Comparison of ENCODE assay signal across 27 cellular contexts in the genomic region with DNA sequence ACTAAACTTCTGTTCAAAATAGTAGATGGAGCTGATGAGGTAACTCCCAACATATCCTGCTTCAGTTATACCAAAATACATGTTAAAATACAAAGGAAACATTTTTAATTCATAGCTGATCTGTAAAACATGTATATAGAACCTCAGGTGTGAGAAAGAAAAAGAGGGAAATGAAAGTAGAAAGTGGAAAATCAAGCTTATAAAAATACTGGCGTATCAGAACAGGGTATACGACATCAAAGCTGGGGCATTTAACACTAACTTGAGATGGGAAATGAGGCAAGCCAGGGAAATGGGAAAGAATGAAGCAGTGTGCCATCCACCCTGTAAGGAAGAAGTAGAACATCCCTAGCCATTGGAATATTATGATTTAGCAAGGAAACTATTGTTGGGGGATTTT.
DNase-seq lines count a peak whose midpoint lies in the region; ATAC-seq, FAIRE-seq and TF ChIP-seq lines count a peak whose summit lies in the region.
"Had no signal": no experiment of that assay in that cellular context is flagged by ENCODE, and none has a peak within 500 bp of the region (broad histone marks: within the 10 kb centered on the region; RNA-seq: fewer than 3 reads in every experiment).

No MANE protein-coding gene starts in this region.

- H3K4me2 ChIP-seq in SU-DHL-6 (ENCODE audit: low read depth, low read length, poor library complexity, severe bottlenecking): peak overlapping the region; percentile 93

- no peak for TF ChIP-seq CTCF in SU-DHL-6 (IDR thresholded peaks at IDR 0.05; ENCODE audit: insufficient read depth, low read length, poor library complexity, severe bottlenecking)
- no peak for TF ChIP-seq CTCF in pancreas (IDR thresholded peaks at IDR 0.05)
- no peak for TF ChIP-seq CTCF in esophagus muscularis mucosa (IDR thresholded peaks at IDR 0.05)

- peak overlapping the region; percentile 100 for H3K27ac ChIP-seq in SU-DHL-6 (ENCODE audit: low read depth, low read length)
- H3K27ac ChIP-seq in pancreas: no peak overlapping the region
- H3K27ac ChIP-seq in esophagus muscularis mucosa (replicated peaks in 1 of 4): no peak overlapping the region
- H3K27ac ChIP-seq: BLaER1 treated with 17β-estradiol and CSF1 and Interleukin-3, amounts not matched to agents 10 nM and 100 nM had no signal

- FAIRE-seq in GM12891 (lab: Jason Lieb, UNC) (peak; percentile 5), GM19239 (lab: Jason Lieb, UNC) (peak; percentile 73), pancreas (lab: Jason Lieb, UNC) (peak; percentile 13)
- FAIRE-seq: GM18507, H1, K562 had no signal

- H3K4me3 ChIP-seq in SU-DHL-6 (ENCODE audit: insufficient read depth, low read length, poor library complexity, severe bottlenecking): no peak overlapping the region
- no peak overlapping the region for H3K4me3 ChIP-seq in pancreas
- no peak overlapping the region for H3K4me3 ChIP-seq in esophagus muscularis mucosa
- H3K4me3 ChIP-seq: BLaER1 treated with 17β-estradiol and CSF1 and Interleukin-3, amounts not matched to agents 10 nM and 100 nM; K562 had no signal

- TF ChIP-seq EP300 in esophagus muscularis mucosa (IDR thresholded peaks at IDR 0.05): no peak

- peak overlapping the region; percentile 64 for H3K9ac ChIP-seq in SU-DHL-6 (ENCODE audit: low read length)
- H3K9ac ChIP-seq: BLaER1 treated with 17β-estradiol and CSF1 and Interleukin-3, amounts not matched to agents 10 nM and 100 nM had no signal

- no peaks in the 10 kb centered on the region for H3K4me1 ChIP-seq in pancreas
- no peaks in the 10 kb centered on the region for H3K4me1 ChIP-seq in esophagus muscularis mucosa
- H3K4me1 ChIP-seq: Caco-2 had no signal

- no peaks in the 10 kb centered on the region for H4K20me1 ChIP-seq in SU-DHL-6 (ENCODE audit: low read depth, low read length)
- H4K20me1 ChIP-seq: BLaER1 treated with 17β-estradiol and CSF1 and Interleukin-3, amounts not matched to agents 10 nM and 100 nM had no signal

- H3F3A ChIP-seq in SU-DHL-6 (ENCODE audit: insufficient read depth): peaks cover 37% of the 10 kb centered on the region

- ATAC-seq in pancreas (no peak), HG03135 (IDR thresholded peaks at IDR 0.05; ENCODE audit: unreplicated experiment) (no peak)
- ATAC-seq: HCT116, K562, PC-3 had no signal

- TF ChIP-seq POLR2A in GM12891 (IDR thresholded peaks at IDR 0.05; ENCODE audit: low read depth, low read length): no peak
- TF ChIP-seq POLR2A in esophagus muscularis mucosa (IDR thresholded peaks at IDR 0.05; ENCODE audit: low read depth): no peak

- H3K9me3 ChIP-seq in SU-DHL-6 (ENCODE audit: insufficient read depth, low read length): no peaks in the 10 kb centered on the region
- H3K9me3 ChIP-seq in pancreas: no peaks in the 10 kb centered on the region
- H3K9me3 ChIP-seq in esophagus muscularis mucosa: no peaks in the 10 kb centered on the region
- H3K9me3 ChIP-seq: BLaER1 treated with 17β-estradiol and CSF1 and Interleukin-3, amounts not matched to agents 10 nM and 100 nM; Caco-2 had no signal

- H3K36me3 ChIP-seq in SU-DHL-6 (ENCODE audit: low read length) (no peaks in the 10 kb centered on the region), pancreas (no peaks in the 10 kb centered on the region), esophagus muscularis mucosa (no peaks in the 10 kb centered on the region)
- H3K36me3 ChIP-seq: BLaER1 treated with 17β-estradiol and CSF1 and Interleukin-3, amounts not matched to agents 10 nM and 100 nM had no signal

- H3K9me2 ChIP-seq in SU-DHL-6 (replicated peaks; ENCODE audit: insufficient read depth, low read length): no peaks in the 10 kb centered on the region

- H3K27me3 ChIP-seq in SU-DHL-6 (ENCODE audit: low read length): no peaks in the 10 kb centered on the region
- peaks cover 0 to 6% (median 0%) of the 10 kb centered on the region in 4 donors for H3K27me3 ChIP-seq in pancreas
- no peaks in the 10 kb centered on the region for H3K27me3 ChIP-seq in esophagus muscularis mucosa

- 80 to 84% methylated on average over 2 of the region's 2 CpGs for WGBS in pancreas, 2 donors
- 76% methylated on average over 2 of the region's 2 CpGs for WGBS in esophagus muscularis mucosa

- H3K79me2 ChIP-seq in SU-DHL-6 (ENCODE audit: insufficient read depth, low read length): no peaks in the 10 kb centered on the region

- no peak overlapping the region for H2AFZ ChIP-seq in SU-DHL-6 (ENCODE audit: low read depth, low read length, severe bottlenecking)

- intact Hi-C loops in pancreas (cut with DNase I) (no loop called here), esophagus muscularis mucosa (cut with DNase I) (no loop called here)

- DNase-seq in GM12891 (ENCODE audit: insufficient read length, low spot score): no peak
- DNase-seq in GM19239 (ENCODE audit: insufficient read length, low spot score): no peak
- no peak for DNase-seq in pancreas
- no peak for DNase-seq in esophagus muscularis mucosa (ENCODE audit: extremely low spot score)
- DNase-seq in activated CD4-positive, CD25-positive, alpha-beta regulatory T cell (lab: John Stamatoyannopoulos, UW): no peak
- DNase-seq: Caco-2; CD4-positive, alpha-beta memory T cell; DMS 273 treated with DMSO at 0.1 percent for 48 hours; DMS79 treated with DMSO at 0.1 percent for 48 hours; MM.1S; NCI-H1092 treated with DMSO at 0.1 percent for 48 hours; NCI-H146; NCI-H2081; NCI-H2171; NCI-H345; NCI-H524; NCI-H774; NK-92 treated with Interleukin-12 subunit alpha and Interleukin-12 subunit beta, amount 100 ng/mL, for 24 hours; PC-3; Right ventricle myocardium superior had no signal

TF ChIP-seq in GM12891, 5 proteins besides CTCF, POLR2A, EP300 and RAD21:
- TF ChIP-seq TAF1 (IDR thresholded peaks at IDR 0.05; ENCODE audit: low read depth, low read length) (no peak), SPI1 (IDR thresholded peaks at IDR 0.05; ENCODE audit: low read depth, low read length) (peak; percentile 31; the same call in 1 of the 2 replicates)
